In the genomic region with DNA sequence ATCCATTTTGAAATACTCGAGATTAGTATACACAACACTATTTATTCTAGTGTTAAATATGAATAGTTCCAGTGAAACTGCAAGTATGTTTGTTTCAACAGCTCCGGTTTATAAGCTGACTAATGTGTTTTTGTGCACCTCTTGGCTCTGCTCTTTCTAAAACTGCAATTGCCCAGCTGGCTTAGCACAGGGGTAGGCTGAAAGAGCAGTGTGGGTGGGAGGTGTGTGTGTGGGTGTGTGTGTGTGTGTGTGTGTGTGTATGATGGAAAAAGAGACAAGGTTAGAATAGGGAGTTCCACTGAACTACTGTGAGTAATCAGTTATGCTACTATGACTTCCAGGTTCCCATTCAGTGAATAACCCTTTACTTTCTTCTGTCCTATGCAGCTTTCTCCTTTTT, we compare ENCODE assay signal across 11 cellular contexts. TPM values are rescaled to one million over a fixed set of nuclear protein-coding genes. Genes with fewer than 3 reads are reported as not detected.
DNase-seq lines count a peak whose midpoint lies in the region; ATAC-seq, FAIRE-seq and TF ChIP-seq lines count a peak whose summit lies in the region.
"Had no signal": no experiment of that assay in that cellular context is flagged by ENCODE, and none has a peak within 500 bp of the region (broad histone marks: within the 10 kb centered on the region; RNA-seq: fewer than 3 reads in every experiment).

No MANE protein-coding gene starts in this region.

- H3K36me3 Mint-ChIP-seq in astrocyte (ENCODE audit: low read depth, unreplicated experiment), result no peaks in the 10 kb centered on the region
- H3K36me3 Mint-ChIP-seq in effector memory CD8-positive, alpha-beta T cell (ENCODE audit: insufficient read depth), result peaks cover 3% of the 10 kb centered on the region

- H3K27ac ChIP-seq in astrocyte (ENCODE audit: low read depth, low read length), result no peak overlapping the region
- H3K27ac ChIP-seq in vagina, result no peak overlapping the region
- H3K27ac ChIP-seq in suprapubic skin, result no peak overlapping the region
- H3K27ac ChIP-seq: thyroid gland had no signal

- 68% methylated on average over 2 of the region's 2 CpGs for WGBS in suprapubic skin

- TF ChIP-seq CTCF in astrocyte (IDR thresholded peaks at IDR 0.05; ENCODE audit: insufficient read depth, low read depth, low read length), result no peak
- no peak for TF ChIP-seq CTCF in vagina (IDR thresholded peaks at IDR 0.05)
- no peak for TF ChIP-seq CTCF in suprapubic skin (IDR thresholded peaks at IDR 0.05)

- intact Hi-C loops in vagina (cut with DNase I), result no loop called here

- no peaks in the 10 kb centered on the region for H3K9me3 Mint-ChIP-seq in astrocyte (ENCODE audit: unreplicated experiment)
- H3K9me3 Mint-ChIP-seq in effector memory CD8-positive, alpha-beta T cell, result no peaks in the 10 kb centered on the region
- H3K9me3 Mint-ChIP-seq: dendritic cell treated with granulocyte-macrophage colony-stimulating factor and Interleukin-4, amounts not matched to agents 40 ng/mL and 50 ng/mL, for 4 days had no signal

- H3K27ac Mint-ChIP-seq in astrocyte (ENCODE audit: unreplicated experiment), result no peak overlapping the region
- no peak overlapping the region for H3K27ac Mint-ChIP-seq in effector memory CD8-positive, alpha-beta T cell
- H3K27ac Mint-ChIP-seq: dendritic cell treated with granulocyte-macrophage colony-stimulating factor and Interleukin-4, amounts not matched to agents 40 ng/mL and 50 ng/mL, for 4 days had no signal

- TF ChIP-seq EP300 in suprapubic skin (IDR thresholded peaks at IDR 0.05), result no peak

- peaks cover 29% of the 10 kb centered on the region for H3K4me1 Mint-ChIP-seq in astrocyte (ENCODE audit: low read depth, unreplicated experiment)
- no peaks in the 10 kb centered on the region for H3K4me1 Mint-ChIP-seq in effector memory CD8-positive, alpha-beta T cell (ENCODE audit: low read depth in 2 of 2)

- no peaks in the 10 kb centered on the region for H4K20me1 ChIP-seq in astrocyte (ENCODE audit: insufficient read depth, low read length)

- DNase-seq in astrocyte (ENCODE audit: low read depth), result peak; percentile 34
- DNase-seq in stimulated activated CD4-positive, alpha-beta T cell treated with anti-CD3 and anti-CD28 coated beads, Interleukin-4, amount 100 ng/mL, for 24 hours, result peak; percentile 77
- no peak for DNase-seq in vagina (ENCODE audit: extremely low spot score in 2 of 2)
- DNase-seq in effector memory CD8-positive, alpha-beta T cell, result no peak
- no peak for DNase-seq in pons (ENCODE audit: low spot score)
- no peak for DNase-seq in suprapubic skin (ENCODE audit: low spot score in 2 of 2)
- DNase-seq: nucleus accumbens, thyroid gland had no signal

- no peak for TF ChIP-seq POLR2A in vagina (IDR thresholded peaks at IDR 0.05)
- no peak for TF ChIP-seq POLR2A in suprapubic skin (IDR thresholded peaks at IDR 0.05)

- H3K4me3 ChIP-seq in astrocyte (ENCODE audit: insufficient read depth, low read depth, low read length) (no peak overlapping the region), vagina (no peak overlapping the region), suprapubic skin (no peak overlapping the region)
- H3K4me3 ChIP-seq: thyroid gland had no signal

- FAIRE-seq in astrocyte (lab: Jason Lieb, UNC), result no peak

- no peaks in the 10 kb centered on the region for H3K79me2 ChIP-seq in astrocyte (ENCODE audit: insufficient read depth, low read length)

- no peak overlapping the region for H3K4me3 Mint-ChIP-seq in astrocyte (ENCODE audit: unreplicated experiment)
- H3K4me3 Mint-ChIP-seq in effector memory CD8-positive, alpha-beta T cell, result no peak overlapping the region
- H3K4me3 Mint-ChIP-seq: dendritic cell treated with granulocyte-macrophage colony-stimulating factor and Interleukin-4, amounts not matched to agents 40 ng/mL and 50 ng/mL, for 4 days had no signal

- H2AFZ ChIP-seq in astrocyte (ENCODE audit: low read depth, low read length), result no peak overlapping the region

- no peak overlapping the region for H3K9ac ChIP-seq in astrocyte (ENCODE audit: low read length)

- H3K4me1 ChIP-seq in astrocyte (ENCODE audit: insufficient read depth, low read length) (peaks cover 10% of the 10 kb centered on the region), vagina (no peaks in the 10 kb centered on the region), suprapubic skin (no peaks in the 10 kb centered on the region)
- H3K4me1 ChIP-seq: thyroid gland had no signal

- H3K27me3 ChIP-seq in astrocyte (ENCODE audit: insufficient read depth, low read length) (no peaks in the 10 kb centered on the region), vagina (no peaks in the 10 kb centered on the region), suprapubic skin (no peaks in the 10 kb centered on the region)
- H3K27me3 ChIP-seq: thyroid gland had no signal

- ATAC-seq in GM19463 (IDR thresholded peaks at IDR 0.05; ENCODE audit: unreplicated experiment), result peak; percentile 45
- peak; percentile 46 for ATAC-seq in HG03378 (IDR thresholded peaks at IDR 0.05; ENCODE audit: unreplicated experiment)
- no peak for ATAC-seq in effector memory CD8-positive, alpha-beta T cell (replicated peaks)

- H3K4me2 ChIP-seq in astrocyte (ENCODE audit: low read length), result no peak overlapping the region

- H3K36me3 ChIP-seq in astrocyte (ENCODE audit: insufficient read depth, low read length), result no peaks in the 10 kb centered on the region
- H3K36me3 ChIP-seq in vagina, result no peaks in the 10 kb centered on the region
- H3K36me3 ChIP-seq in suprapubic skin, result no peaks in the 10 kb centered on the region
- H3K36me3 ChIP-seq: thyroid gland had no signal

- no peaks in the 10 kb centered on the region for H3K27me3 Mint-ChIP-seq in astrocyte (ENCODE audit: low read depth, unreplicated experiment)
- H3K27me3 Mint-ChIP-seq in effector memory CD8-positive, alpha-beta T cell, result no peaks in the 10 kb centered on the region
- H3K27me3 Mint-ChIP-seq: dendritic cell treated with granulocyte-macrophage colony-stimulating factor and Interleukin-4, amounts not matched to agents 40 ng/mL and 50 ng/mL, for 4 days had no signal

- no peaks in the 10 kb centered on the region for H3K9me3 ChIP-seq in astrocyte (ENCODE audit: insufficient read depth, low read depth, low read length)
- no peaks in the 10 kb centered on the region for H3K9me3 ChIP-seq in vagina
- H3K9me3 ChIP-seq in suprapubic skin, result no peaks in the 10 kb centered on the region
- H3K9me3 ChIP-seq: thyroid gland had no signal

RNA-seq across cellular contexts. Expression of a gene that starts 37.8 kb away (rescaled TPM):
- total RNA-seq in astrocyte (14.5 and 15.2 TPM in 2 replicates), vagina (17.4 TPM), suprapubic skin (10 to 100 TPM; 10.1 to 25.3 (median 14.7) TPM)

Comparison
In these comparisons a context has a peak if more than half of its experiments do, and no peak if none do; other contexts are left out.
1. DNase-seq: peak in astrocyte (single experiment) and stimulated activated CD4-positive, alpha-beta T cell treated with anti-CD3 and anti-CD28 coated beads, Interleukin-4, amount 100 ng/mL, for 24 hours (single experiment); none in vagina (0 of 2), effector memory CD8-positive, alpha-beta T cell (0 of 3), pons (single experiment) and suprapubic skin (0 of 2).